Comparison of ENCODE assay signal across 10 cellular contexts in genomic region chr10:11237571-11237970, GRCh38.
DNase-seq lines count a peak whose midpoint lies in the region; ATAC-seq and TF ChIP-seq lines count a peak whose summit lies in the region.
"Had no signal": no experiment of that assay in that cellular context is flagged by ENCODE, and none has a peak within 500 bp of the region (broad histone marks: within the 10 kb centered on the region; RNA-seq: fewer than 3 reads in every experiment).

No MANE protein-coding gene starts in this region.

- ATAC-seq in GM18520 (IDR thresholded peaks at IDR 0.05; ENCODE audit: unreplicated experiment) (peak; percentile 34), GM21529 (IDR thresholded peaks at IDR 0.05; ENCODE audit: unreplicated experiment) (peak; percentile 27)
- no peak for ATAC-seq in naive thymus-derived CD8-positive, alpha-beta T cell

- DNase-seq in T-helper 2 cell treated with Interferon-gamma antibody and Interleukin-4, amounts not matched to agents 5 μg/mL and 100 μg/mL, for 36 hours (ENCODE audit: low spot score), result peak; percentile 32
- peak in 1 of 10 donors; percentile 28 for DNase-seq in naive thymus-derived CD8-positive, alpha-beta T cell
- DNase-seq in type B pancreatic cell (ENCODE audit: extremely low spot score, unreplicated experiment), result no peak
- DNase-seq in NAMALWA (ENCODE audit: low spot score), result no peak
- DNase-seq in D341Med (ENCODE audit: low spot score), result no peak
- DNase-seq in cerebellar nuclear complex (lab: John Stamatoyannopoulos, UW), result no peak
- DNase-seq: DND-41; effector CD4-positive, alpha-beta T cell had no signal

- H3K9me3 Mint-ChIP-seq in T-helper 2 cell treated with Interferon-gamma antibody and Interleukin-4, amounts not matched to agents 5 μg/mL and 100 μg/mL, for 36 hours, result no peaks in the 10 kb centered on the region
- H3K9me3 Mint-ChIP-seq in naive thymus-derived CD8-positive, alpha-beta T cell, result no peaks in the 10 kb centered on the region
- H3K9me3 Mint-ChIP-seq in type B pancreatic cell, result no peaks in the 10 kb centered on the region

- no peak for TF ChIP-seq CTCF in type B pancreatic cell (conservative IDR thresholded peaks at IDR 0.05)

- H3K4me3 Mint-ChIP-seq in T-helper 2 cell treated with Interferon-gamma antibody and Interleukin-4, amounts not matched to agents 5 μg/mL and 100 μg/mL, for 36 hours, result peak overlapping the region; percentile 66
- H3K4me3 Mint-ChIP-seq in naive thymus-derived CD8-positive, alpha-beta T cell, result peak overlapping the region in 8 of 10 donors; percentile 12 to 63 (median 36)
- no peak overlapping the region for H3K4me3 Mint-ChIP-seq in type B pancreatic cell

- POLR2A ChIA-PET in naive thymus-derived CD8-positive, alpha-beta T cell (lab: Charles Lee), result interaction anchor here (1.1 to 1.9 kb wide), 2 partner anchors 11 to 73 kb away, joined by 4 to 6 read pairs; no protein-coding TSS in a partner anchor

- H3K27me3 Mint-ChIP-seq in T-helper 2 cell treated with Interferon-gamma antibody and Interleukin-4, amounts not matched to agents 5 μg/mL and 100 μg/mL, for 36 hours (ENCODE audit: low read depth), result no peaks in the 10 kb centered on the region
- no peaks in the 10 kb centered on the region for H3K27me3 Mint-ChIP-seq in naive thymus-derived CD8-positive, alpha-beta T cell
- peaks cover 22% of the 10 kb centered on the region for H3K27me3 Mint-ChIP-seq in type B pancreatic cell

- peaks cover 52% of the 10 kb centered on the region for H3K36me3 Mint-ChIP-seq in T-helper 2 cell treated with Interferon-gamma antibody and Interleukin-4, amounts not matched to agents 5 μg/mL and 100 μg/mL, for 36 hours (ENCODE audit: low read depth)
- H3K36me3 Mint-ChIP-seq in naive thymus-derived CD8-positive, alpha-beta T cell, result peaks cover 2 to 83% (median 6%) of the 10 kb centered on the region in 3 donors
- H3K36me3 Mint-ChIP-seq in type B pancreatic cell, result no peaks in the 10 kb centered on the region

- peak overlapping the region; percentile 82 for H3K27ac Mint-ChIP-seq in T-helper 2 cell treated with Interferon-gamma antibody and Interleukin-4, amounts not matched to agents 5 μg/mL and 100 μg/mL, for 36 hours
- peak overlapping the region in 9 of 10 donors; percentile 52 to 92 (median 72) for H3K27ac Mint-ChIP-seq in naive thymus-derived CD8-positive, alpha-beta T cell
- H3K27ac Mint-ChIP-seq in type B pancreatic cell, result no peak overlapping the region

- peaks cover 75% of the 10 kb centered on the region for H3K4me1 Mint-ChIP-seq in T-helper 2 cell treated with Interferon-gamma antibody and Interleukin-4, amounts not matched to agents 5 μg/mL and 100 μg/mL, for 36 hours (ENCODE audit: low read depth)
- peaks cover 56 to 96% (median 77%) of the 10 kb centered on the region in 4 donors for H3K4me1 Mint-ChIP-seq in naive thymus-derived CD8-positive, alpha-beta T cell
- H3K4me1 Mint-ChIP-seq in type B pancreatic cell (ENCODE audit: unreplicated experiment), result peaks cover 4% of the 10 kb centered on the region

Comparison
In these comparisons a context has a peak if more than half of its experiments do, and no peak if none do; other contexts are left out.
1. ATAC-seq: peak in GM18520 (single experiment) and GM21529 (single experiment); none in naive thymus-derived CD8-positive, alpha-beta T cell (0 of 2).